21 cellular contexts compared by ENCODE assay signal in genomic region chr11:14547440-14547839, GRCh38.
"Had no signal": no experiment of that assay in that cellular context is flagged by ENCODE, and none has a peak within 500 bp of the region (broad histone marks: within the 10 kb centered on the region; RNA-seq: fewer than 3 reads in every experiment).

No MANE protein-coding gene starts in this region.

- H3K36me3 Mint-ChIP-seq: immature natural killer cell, naive B cell had no signal

- H3K27me3 ChIP-seq: esophagus muscularis mucosa, gastroesophageal sphincter, right atrium auricular region, suprapubic skin, thyroid gland, upper lobe of left lung, uterus had no signal

- DNase-seq: effector memory CD8-positive, alpha-beta T cell; immature natural killer cell; left cardiac atrium; left ventricle myocardium superior; mesendoderm; naive B cell; posterior cingulate gyrus; small intestine; stimulated activated CD4-positive, alpha-beta T cell treated with anti-CD3 and anti-CD28 coated beads, Interleukin-12 subunit alpha, Interleukin-12 subunit beta, amount 100 ng/mL, for 4 hours; stimulated activated naive CD4-positive, alpha-beta T cell treated with Interleukin-2 at 50 U/mL for 16 hours; thyroid gland; upper lobe of left lung; uterus had no signal

- H3K4me1 Mint-ChIP-seq: immature natural killer cell had no signal

- ATAC-seq: effector memory CD8-positive, alpha-beta T cell; gastroesophageal sphincter; left ventricle myocardium superior had no signal

- H3K27ac ChIP-seq: epithelial cell of prostate, esophagus muscularis mucosa, gastroesophageal sphincter, right atrium auricular region, suprapubic skin, thyroid gland, upper lobe of left lung, uterus had no signal

- H3K4me1 ChIP-seq: suprapubic skin, thyroid gland, uterus had no signal

- H3K4me3 ChIP-seq: esophagus muscularis mucosa, gastroesophageal sphincter, right atrium auricular region, suprapubic skin, thyroid gland, upper lobe of left lung, uterus had no signal

- H3K9me3 Mint-ChIP-seq: dendritic cell treated with granulocyte-macrophage colony-stimulating factor and Interleukin-4, amounts not matched to agents 40 ng/mL and 50 ng/mL, for 4 days; effector memory CD8-positive, alpha-beta T cell; immature natural killer cell; naive B cell had no signal

- H3K4me3 Mint-ChIP-seq: dendritic cell treated with granulocyte-macrophage colony-stimulating factor and Interleukin-4, amounts not matched to agents 40 ng/mL and 50 ng/mL, for 4 days; effector memory CD8-positive, alpha-beta T cell; immature natural killer cell; naive B cell had no signal

- H3K36me3 ChIP-seq: esophagus muscularis mucosa, gastroesophageal sphincter, right atrium auricular region, suprapubic skin, thyroid gland, upper lobe of left lung, uterus had no signal

- H3K9me3 ChIP-seq: esophagus muscularis mucosa, gastroesophageal sphincter, right atrium auricular region, suprapubic skin, thyroid gland, upper lobe of left lung, uterus had no signal

- H3K27ac Mint-ChIP-seq: dendritic cell treated with granulocyte-macrophage colony-stimulating factor and Interleukin-4, amounts not matched to agents 40 ng/mL and 50 ng/mL, for 4 days; naive B cell had no signal

- H3K27me3 Mint-ChIP-seq: dendritic cell treated with granulocyte-macrophage colony-stimulating factor and Interleukin-4, amounts not matched to agents 40 ng/mL and 50 ng/mL, for 4 days; effector memory CD8-positive, alpha-beta T cell had no signal

- FAIRE-seq: colon, keratinocyte, small intestine had no signal
